In the genomic region with DNA sequence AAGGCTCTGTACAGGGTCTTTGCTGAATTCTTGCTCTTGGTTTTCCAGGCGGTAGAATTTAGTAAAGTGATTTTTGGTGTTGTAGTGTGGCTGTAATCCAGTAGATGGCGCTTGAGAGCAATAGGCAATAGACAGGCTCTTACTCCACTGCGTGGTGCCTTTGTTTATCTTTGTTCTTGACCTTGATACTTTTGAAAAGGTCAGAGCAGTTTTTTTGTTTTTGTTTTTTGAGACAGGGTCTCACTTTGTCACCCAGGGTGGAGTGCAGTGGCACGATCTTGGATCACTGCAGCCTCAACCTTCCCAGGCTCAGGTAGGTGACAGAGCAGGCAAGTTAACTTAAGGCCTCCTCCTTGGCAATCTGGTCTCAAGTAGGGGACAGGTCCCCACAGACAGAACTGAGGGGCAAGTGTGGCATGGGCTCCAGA, we compare ENCODE assay signal across 8 cellular contexts. TPM values are rescaled to one million over a fixed set of nuclear protein-coding genes. Genes with fewer than 3 reads are reported as not detected.
DNase-seq lines count a peak whose midpoint lies in the region; ATAC-seq and TF ChIP-seq lines count a peak whose summit lies in the region.

No MANE protein-coding gene starts in this region.

- H3K27me3 ChIP-seq in HUES48 (ENCODE audit: control insufficient read depth, insufficient read depth, low read length) (no peaks in the 10 kb centered on the region), ascending aorta (no peaks in the 10 kb centered on the region)

- peak; percentile 44 to 54 (median 49) for TF ChIP-seq CTCF in ascending aorta (IDR thresholded peaks at IDR 0.05)

- H3K4me1 ChIP-seq in HUES48 (ENCODE audit: control insufficient read depth, insufficient read depth, low read length) (peaks cover 20% of the 10 kb centered on the region), ascending aorta (no peaks in the 10 kb centered on the region)

- H3K36me3 ChIP-seq in HUES48 (ENCODE audit: control insufficient read depth, insufficient read depth, low read length) (no peaks in the 10 kb centered on the region), ascending aorta (no peaks in the 10 kb centered on the region)

- DNase-seq in DMS53 treated with DMSO at 0.1 percent for 48 hours (lab: John Stamatoyannopoulos, UW; ENCODE audit: unreplicated experiment) (peak; percentile 5), ascending aorta (ENCODE audit: low spot score in 2 of 2) (no peak), inferior parietal cortex (ENCODE audit: extremely low spot score) (peak; percentile 78)
- DNase-seq in stimulated activated CD4-positive, alpha-beta T cell treated with anti-CD3 and anti-CD28 coated beads, Interleukin-4, amount 100 ng/mL, for 48 hours (ENCODE audit: low read depth in 2 of 2): peak; percentile 16 to 22

- H3K27ac ChIP-seq in HUES48 (ENCODE audit: low read depth, low read length): peak overlapping the region; percentile 83
- no peak overlapping the region for H3K27ac ChIP-seq in ascending aorta

- peak; percentile 83 for ATAC-seq in SK-N-SH treated with all-trans-retinoic acid at 6 μM for 48 hours
- no peak for ATAC-seq in GM21825 (IDR thresholded peaks at IDR 0.05; ENCODE audit: unreplicated experiment)
- no peak for ATAC-seq in HG03196 (IDR thresholded peaks at IDR 0.05; ENCODE audit: unreplicated experiment)

- H3K9ac ChIP-seq in HUES48 (ENCODE audit: low read depth, low read length): no peak overlapping the region

- intact Hi-C loops in ascending aorta (cut with DNase I): no loop called here

- H3K4me3 ChIP-seq in HUES48 (ENCODE audit: low read depth, low read length) (no peak overlapping the region), ascending aorta (no peak overlapping the region)

- H3K9me3 ChIP-seq in HUES48 (ENCODE audit: control insufficient read depth, insufficient read depth, low read length): peaks cover 4% of the 10 kb centered on the region; the same call in 1 of the 2 replicates
- no peaks in the 10 kb centered on the region for H3K9me3 ChIP-seq in ascending aorta

TF ChIP-seq in SK-N-SH treated with all-trans-retinoic acid at 6 μM for 48 hours, 23 proteins besides CTCF, POLR2A, EP300 and RAD21:
- TF ChIP-seq PATZ1 (CRISPR knock-in tag; IDR thresholded peaks at IDR 0.05; ENCODE audit: borderline replicate concordance) (no peak), ZFP3 (CRISPR knock-in tag; IDR thresholded peaks at IDR 0.05) (peak; percentile 73)
TF ChIP-seq in SK-N-SH treated with all-trans-retinoic acid at 6 μM for 48 hours: peak in this region for 1.

RNA-seq across cellular contexts. Expression of gene LILRA5, which starts 12.2 kb away (rescaled TPM):
- not detected for total RNA-seq in ascending aorta

RNA-seq across cellular contexts. Expression of gene LILRA4, which starts 13.8 kb away (rescaled TPM):
- not detected for total RNA-seq in ascending aorta

RNA-seq across cellular contexts. Expression of gene LAIR1, which starts 39.5 kb away (rescaled TPM):
- 11.1 TPM for total RNA-seq in ascending aorta

RNA-seq across cellular contexts. Expression of gene LILRB2, which starts 44.3 kb away (rescaled TPM):
- 0.11 TPM for total RNA-seq in ascending aorta

Comparison
In these comparisons a context has a peak if more than half of its experiments do, and no peak if none do; other contexts are left out.
1. DNase-seq: peak in DMS53 treated with DMSO at 0.1 percent for 48 hours (single experiment), inferior parietal cortex (single experiment) and stimulated activated CD4-positive, alpha-beta T cell treated with anti-CD3 and anti-CD28 coated beads, Interleukin-4, amount 100 ng/mL, for 48 hours (2 of 2); none in ascending aorta (0 of 2).